In the genomic region with DNA sequence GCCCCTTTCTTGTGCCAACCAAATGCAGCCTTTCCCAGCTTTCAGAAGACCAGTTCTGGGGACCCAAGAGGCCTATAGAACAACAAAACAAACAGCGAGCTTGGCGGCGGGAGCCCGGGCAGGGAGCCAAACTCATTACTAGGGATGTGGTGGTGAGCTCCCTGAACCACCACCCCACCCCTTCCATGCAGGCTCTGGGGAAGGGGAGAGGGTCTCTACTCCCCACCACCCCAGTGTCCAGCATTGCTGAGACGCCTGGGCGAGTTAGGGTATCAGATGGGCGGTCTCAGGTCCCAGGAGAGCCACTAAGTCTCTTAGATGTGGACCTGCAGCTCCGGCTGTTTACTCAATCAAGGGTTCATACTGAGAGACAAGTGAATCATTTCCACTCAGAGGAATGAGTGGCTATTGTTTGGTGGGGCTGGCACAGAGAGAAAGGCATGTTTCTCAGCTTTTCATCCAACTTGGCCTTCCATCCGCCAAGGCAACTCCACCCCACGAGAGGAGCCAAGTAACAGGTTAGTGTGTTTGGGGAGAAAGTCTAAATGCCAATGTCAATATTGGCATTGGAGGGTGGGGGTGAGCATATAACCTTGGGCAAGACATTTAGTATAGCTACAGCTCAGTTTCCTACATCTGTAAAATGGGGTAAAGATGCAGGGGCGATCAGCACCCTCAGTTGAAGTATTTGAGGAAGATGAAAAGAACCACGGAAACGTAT, we compare ENCODE assay signal across 8 cellular contexts. TPM values are rescaled to one million over a fixed set of nuclear protein-coding genes. Genes with fewer than 3 reads are reported as not detected.
DNase-seq lines count a peak whose midpoint lies in the region; ATAC-seq and TF ChIP-seq lines count a peak whose summit lies in the region.

No MANE protein-coding gene starts in this region.

- H3K27ac ChIP-seq in esophagus muscularis mucosa (replicated peaks in 1 of 4) = peak overlapping the region; percentile 66 to 73 (median 67)
- H3K27ac ChIP-seq in CD8-positive, alpha-beta T cell (ENCODE audit: low read depth, low read length) = no peak overlapping the region

- in situ Hi-C loops in ACHN (cut with HindIII; ENCODE audit: low pct_ligation_motif_present, low pct_unique_long_range_greater_than_20kb, low sequenced_read_pairs) = no loop called here

- H3K4me1 ChIP-seq in esophagus muscularis mucosa = peaks cover 70 to 77% (median 73%) of the 10 kb centered on the region in 4 donors
- H3K4me1 ChIP-seq in CD8-positive, alpha-beta T cell (ENCODE audit: insufficient read depth, low read length) = no peaks in the 10 kb centered on the region

- ATAC-seq in CD8-positive, alpha-beta T cell = no peak
- no peak for ATAC-seq in HG02973 (IDR thresholded peaks at IDR 0.05; ENCODE audit: unreplicated experiment)

- TF ChIP-seq CTCF in esophagus muscularis mucosa (IDR thresholded peaks at IDR 0.05) = no peak
- no peak for TF ChIP-seq CTCF in CD8-positive, alpha-beta T cell (IDR thresholded peaks at IDR 0.05)

- intact Hi-C loops in esophagus muscularis mucosa (cut with DNase I) = no loop called here
- intact Hi-C loops in posterior vena cava (cut with DNase I) = no loop called here
- intact Hi-C loops in CD8-positive, alpha-beta T cell (cut with DNase I, micrococcal nuclease) = no loop called here

- WGBS in esophagus muscularis mucosa = 70% methylated on average over 13 of the region's 13 CpGs

- H3K27me3 Mint-ChIP-seq in CD8-positive, alpha-beta T cell (ENCODE audit: low read depth) = no peaks in the 10 kb centered on the region

- no peaks in the 10 kb centered on the region for H3K27me3 ChIP-seq in esophagus muscularis mucosa
- H3K27me3 ChIP-seq in CD8-positive, alpha-beta T cell (ENCODE audit: insufficient read depth, low read length) = no peaks in the 10 kb centered on the region

- H3K4me3 ChIP-seq in esophagus muscularis mucosa = no peak overlapping the region
- no peak overlapping the region for H3K4me3 ChIP-seq in CD8-positive, alpha-beta T cell (ENCODE audit: low read depth, low read length)

- DNase-seq in Daoy (ENCODE audit: low read depth) = peak; percentile 82
- DNase-seq in NCI-H69 (lab: John Stamatoyannopoulos, UW) = peak; percentile 97
- no peak for DNase-seq in esophagus muscularis mucosa (ENCODE audit: extremely low spot score)
- peak; percentile 85 for DNase-seq in posterior vena cava (ENCODE audit: low spot score)
- DNase-seq in CD8-positive, alpha-beta T cell = no peak
- no peak for DNase-seq in ACHN
- DNase-seq in SIG-M5 treated with dmso at 0.1 percent for 504 hours (lab: John Stamatoyannopoulos, UW; ENCODE audit: unreplicated experiment) = no peak

- no peak overlapping the region for H3K4me3 Mint-ChIP-seq in CD8-positive, alpha-beta T cell

- TF ChIP-seq EP300 in esophagus muscularis mucosa (IDR thresholded peaks at IDR 0.05) = no peak

- TF ChIP-seq POLR2A in esophagus muscularis mucosa (IDR thresholded peaks at IDR 0.05; ENCODE audit: low read depth) = no peak

- no peaks in the 10 kb centered on the region for H3K9me3 ChIP-seq in esophagus muscularis mucosa
- H3K9me3 ChIP-seq in CD8-positive, alpha-beta T cell (ENCODE audit: low read length) = no peaks in the 10 kb centered on the region

- no peaks in the 10 kb centered on the region for H3K36me3 Mint-ChIP-seq in CD8-positive, alpha-beta T cell

- peaks cover 2 to 39% (median 22%) of the 10 kb centered on the region in 4 donors for H3K36me3 ChIP-seq in esophagus muscularis mucosa
- no peaks in the 10 kb centered on the region for H3K36me3 ChIP-seq in CD8-positive, alpha-beta T cell (ENCODE audit: insufficient read depth, low read length)

- H3K9me3 Mint-ChIP-seq in CD8-positive, alpha-beta T cell = no peaks in the 10 kb centered on the region

- POLR2A ChIA-PET in CD8-positive, alpha-beta T cell (lab: Charles Lee) = no interaction called here

- CTCF ChIA-PET in CD8-positive, alpha-beta T cell (lab: Charles Lee) = interaction anchor here (1.3 kb wide), 1 partner anchor 38 kb away, joined by 3 read pairs; no protein-coding TSS in a partner anchor

- H3K4me1 Mint-ChIP-seq in CD8-positive, alpha-beta T cell (ENCODE audit: low read depth) = no peaks in the 10 kb centered on the region

- no peak overlapping the region for H3K27ac Mint-ChIP-seq in CD8-positive, alpha-beta T cell

RNA-seq across cellular contexts. Expression of a gene that starts 40.9 kb away (rescaled TPM):
- 3.1 and 3.3 TPM in 2 replicates for total RNA-seq in Daoy (2014; rRNA removed; shearing (Covaris generic))
- 10 to 100 TPM; 19.8 to 41.6 (median 27.9) TPM for total RNA-seq in esophagus muscularis mucosa
- 10 to 100 TPM; 23.4 to 40.6 TPM for total RNA-seq in posterior vena cava
- total RNA-seq in CD8-positive, alpha-beta T cell = 1 to 10 TPM; 1.3 to 1.9 TPM

Comparison
In these comparisons a context has a peak if more than half of its experiments do, and no peak if none do; other contexts are left out.
1. DNase-seq: peak in Daoy (single experiment), NCI-H69 (single experiment) and posterior vena cava (single experiment); none in esophagus muscularis mucosa (single experiment), CD8-positive, alpha-beta T cell (0 of 7), ACHN (single experiment) and SIG-M5 treated with dmso at 0.1 percent for 504 hours (single experiment).